Comparison of ENCODE assay signal across 29 cellular contexts in genomic region chr1:236858203-236858602, GRCh38.
"Had no signal": no experiment of that assay in that cellular context is flagged by ENCODE, and none has a peak within 500 bp of the region (broad histone marks: within the 10 kb centered on the region; RNA-seq: fewer than 3 reads in every experiment).

No MANE protein-coding gene starts in this region.

- H3K27ac ChIP-seq: adrenal gland, RWPE1, WERI-Rb-1 had no signal

- H3K4me3 ChIP-seq: adrenal gland, K562 had no signal

- DNase-seq: activated CD4-positive, alpha-beta memory T cell treated with anti-CD3 and anti-CD28 coated beads, Interleukin-2, amount 10 ng/mL, durations not matched to agents 7 days and 5 days; activated CD4-positive, alpha-beta T cell treated with anti-CD3 and anti-CD28 coated beads for 1 hour; activated CD4-positive, alpha-beta T cell treated with anti-CD3 and anti-CD28 coated beads for 48 hours; activated CD4-positive, CD25-positive, alpha-beta regulatory T cell; activated effector memory CD4-positive, alpha-beta T cell treated with anti-CD3 and anti-CD28 coated beads, Interleukin-2, amount 50 U/mL, for 16 hours; activated naive CD4-positive, alpha-beta T cell; activated naive CD4-positive, alpha-beta T cell treated with anti-CD3 and anti-CD28 coated beads, Interleukin-2, amount 50 U/mL, for 16 hours; activated naive CD8-positive, alpha-beta T cell treated with anti-CD3 and anti-CD28 coated beads, Interleukin-2, amount 10 ng/mL, durations not matched to agents 7 days and 5 days; activated T-cell treated with anti-CD3 and anti-CD28 coated beads, Interleukin-2, amount 50 U/mL, for 4 hours; cerebellar nuclear complex; IMR-90; NCI-H1105; NCI-H1417 treated with DMSO at 0.1 percent for 48 hours; NCI-H1930; NCI-H2081 treated with DMSO at 0.1 percent for 48 hours; NCI-H345; NCI-H524 treated with DMSO at 0.1 percent for 48 hours; PC-3; SIG-M5; SW 1271; T-helper 1 cell; T1000; WERI-Rb-1 had no signal

- H3K27me3 Mint-ChIP-seq: activated CD4-positive, alpha-beta memory T cell treated with anti-CD3 and anti-CD28 coated beads, Interleukin-2, amount 10 ng/mL, durations not matched to agents 7 days and 5 days; activated naive CD8-positive, alpha-beta T cell treated with anti-CD3 and anti-CD28 coated beads, Interleukin-2, amount 10 ng/mL, durations not matched to agents 7 days and 5 days had no signal

- ATAC-seq: activated T-cell treated with anti-CD3 and anti-CD28 coated beads, Interleukin-2, amount 50 U/mL, for 4 hours; K562; PC-3; Right ventricle myocardium inferior; SK-N-SH treated with all-trans-retinoic acid at 6 μM for 48 hours had no signal

- H3K27me3 ChIP-seq: adrenal gland had no signal

- H3K9me3 Mint-ChIP-seq: activated CD4-positive, alpha-beta memory T cell treated with anti-CD3 and anti-CD28 coated beads, Interleukin-2, amount 10 ng/mL, durations not matched to agents 7 days and 5 days; activated naive CD8-positive, alpha-beta T cell treated with anti-CD3 and anti-CD28 coated beads, Interleukin-2, amount 10 ng/mL, durations not matched to agents 7 days and 5 days; activated T-cell treated with anti-CD3 and anti-CD28 coated beads, Interleukin-2, amount 50 U/mL, for 4 hours; brain had no signal

- H3K4me1 Mint-ChIP-seq: brain had no signal

- H3K4me3 Mint-ChIP-seq: activated CD4-positive, alpha-beta memory T cell treated with anti-CD3 and anti-CD28 coated beads, Interleukin-2, amount 10 ng/mL, durations not matched to agents 7 days and 5 days; activated naive CD8-positive, alpha-beta T cell treated with anti-CD3 and anti-CD28 coated beads, Interleukin-2, amount 10 ng/mL, durations not matched to agents 7 days and 5 days; activated T-cell treated with anti-CD3 and anti-CD28 coated beads, Interleukin-2, amount 50 U/mL, for 4 hours; brain had no signal

- H3K27ac Mint-ChIP-seq: activated CD4-positive, alpha-beta memory T cell treated with anti-CD3 and anti-CD28 coated beads, Interleukin-2, amount 10 ng/mL, durations not matched to agents 7 days and 5 days; activated naive CD8-positive, alpha-beta T cell treated with anti-CD3 and anti-CD28 coated beads, Interleukin-2, amount 10 ng/mL, durations not matched to agents 7 days and 5 days had no signal

- H3K9me3 ChIP-seq: adrenal gland had no signal
